Comparison of ENCODE assay signal across 9 cellular contexts in the genomic region with DNA sequence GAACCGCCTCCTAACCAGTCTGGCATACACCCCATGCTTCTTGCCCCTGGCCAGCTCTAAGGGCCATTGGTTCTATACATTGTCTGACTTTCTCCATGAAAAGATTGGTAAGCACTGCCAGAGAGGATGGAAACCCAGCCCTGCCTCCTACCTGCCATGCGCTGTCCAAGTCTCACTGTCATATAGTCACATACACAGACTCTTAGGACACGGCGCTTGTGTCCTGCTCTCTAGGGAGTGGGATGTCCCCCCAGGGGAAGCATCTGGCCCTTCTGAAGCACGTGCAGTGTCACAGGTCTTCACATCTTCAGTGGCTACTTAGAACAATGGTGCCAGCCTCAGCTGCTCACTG. TPM values are rescaled to one million over a fixed set of nuclear protein-coding genes. Genes with fewer than 3 reads are reported as not detected.
DNase-seq lines count a peak whose midpoint lies in the region; ATAC-seq and TF ChIP-seq lines count a peak whose summit lies in the region.
"Had no signal": no experiment of that assay in that cellular context is flagged by ENCODE, and none has a peak within 500 bp of the region (broad histone marks: within the 10 kb centered on the region; RNA-seq: fewer than 3 reads in every experiment).

No MANE protein-coding gene starts in this region.

- WGBS in lower leg skin, 2 donors: 64 to 78% methylated on average over 5 of the region's 5 CpGs

- peak overlapping the region; percentile 96 for H3K27ac Mint-ChIP-seq in CD4-positive, alpha-beta T cell

- peak overlapping the region; percentile 60 for H2AFZ ChIP-seq in Karpas-422 (ENCODE audit: low read length)

- no peaks in the 10 kb centered on the region for H3K27me3 ChIP-seq in CD4-positive, alpha-beta T cell (ENCODE audit: control insufficient read depth, insufficient read depth, low read length)
- no peaks in the 10 kb centered on the region for H3K27me3 ChIP-seq in Karpas-422 (ENCODE audit: low read length)
- no peaks in the 10 kb centered on the region for H3K27me3 ChIP-seq in dorsolateral prefrontal cortex
- H3K27me3 ChIP-seq in neutrophil: no peaks in the 10 kb centered on the region

- peak overlapping the region; percentile 82 for H3K27ac ChIP-seq in CD4-positive, alpha-beta T cell (ENCODE audit: low read depth, low read length)
- H3K27ac ChIP-seq in Karpas-422 (ENCODE audit: low read length): peak overlapping the region; percentile 71
- H3K27ac ChIP-seq in dorsolateral prefrontal cortex: peak overlapping the region in 56 of 59 donors; percentile 17 to 92 (median 82)
- H3K27ac ChIP-seq in neutrophil: peak overlapping the region; percentile 90

- peaks cover 64% of the 10 kb centered on the region for H3K4me1 ChIP-seq in Karpas-422 (ENCODE audit: low read length)
- H3K4me1 ChIP-seq in neutrophil (ENCODE audit: control insufficient read depth in 1 of 2, insufficient read depth in 1 of 2, low read depth in 1 of 2, low read length in 1 of 2): peaks cover 68 to 69% of the 10 kb centered on the region in 2 experiments

- no peaks in the 10 kb centered on the region for H3K9me2 ChIP-seq in Karpas-422 (replicated peaks; ENCODE audit: insufficient read depth, low read length)

- POLR2A ChIA-PET in CD4-positive, alpha-beta T cell (lab: Charles Lee): interaction anchor here (1.9 to 4.7 kb wide), 3 partner anchors 8 to 17 kb away, joined by 7 to 33 read pairs (median 24); no protein-coding TSS in a partner anchor

- ATAC-seq in CD4-positive, alpha-beta T cell (ENCODE audit: poor library complexity): no peak
- ATAC-seq in HG03135 (IDR thresholded peaks at IDR 0.05; ENCODE audit: unreplicated experiment): no peak

- H3K9me3 ChIP-seq in CD4-positive, alpha-beta T cell (ENCODE audit: control insufficient read depth, low read length): no peaks in the 10 kb centered on the region
- no peaks in the 10 kb centered on the region for H3K9me3 ChIP-seq in Karpas-422 (ENCODE audit: low read length)
- no peaks in the 10 kb centered on the region for H3K9me3 ChIP-seq in neutrophil

- CTCF ChIA-PET in CD4-positive, alpha-beta T cell (lab: Charles Lee): interaction anchor here (0.7 to 5.2 kb wide), 4 partner anchors 17 to 150 kb away, joined by 3 to 39 read pairs (median 11); partner anchors contain the start of gene MYO18A

- no peaks in the 10 kb centered on the region for H3K27me3 Mint-ChIP-seq in CD4-positive, alpha-beta T cell

- peaks cover 13% of the 10 kb centered on the region for H3K36me3 Mint-ChIP-seq in CD4-positive, alpha-beta T cell (ENCODE audit: low read depth)

- peak overlapping the region; percentile 67 for H3K4me3 ChIP-seq in Karpas-422 (ENCODE audit: low read length)
- peak overlapping the region in 19 of 59 donors; percentile 5 to 57 (median 46) for H3K4me3 ChIP-seq in dorsolateral prefrontal cortex
- H3K4me3 ChIP-seq in neutrophil (ENCODE audit: low read depth in 1 of 2, low read length in 1 of 2): peak overlapping the region; percentile 78 to 79
- H3K4me3 ChIP-seq in lower leg skin (ENCODE audit: low read depth, poor library complexity, severe bottlenecking): no peak overlapping the region

- H3K79me2 ChIP-seq in Karpas-422 (ENCODE audit: low read length): peaks cover 6% of the 10 kb centered on the region; the same call in 1 of the 2 replicates

- peaks cover 69% of the 10 kb centered on the region for H3K4me1 Mint-ChIP-seq in CD4-positive, alpha-beta T cell (ENCODE audit: low read depth)

- DNase-seq in CD4-positive, alpha-beta T cell: no peak
- no peak for DNase-seq in Karpas-422
- no peak for DNase-seq in dorsolateral prefrontal cortex
- DNase-seq in lower leg skin (ENCODE audit: low spot score in 2 of 2): no peak
- DNase-seq in pons (ENCODE audit: low spot score): no peak
- DNase-seq in central memory CD4-positive, alpha-beta T cell: no peak
- DNase-seq: NCI-H2081 treated with DMSO at 0.1 percent for 48 hours had no signal

- H3K36me3 ChIP-seq in Karpas-422 (ENCODE audit: insufficient read depth, low read length) (no peaks in the 10 kb centered on the region), neutrophil (peaks cover 5% of the 10 kb centered on the region)

- no peaks in the 10 kb centered on the region for H3K9me3 Mint-ChIP-seq in CD4-positive, alpha-beta T cell

- no peaks in the 10 kb centered on the region for H4K20me1 ChIP-seq in Karpas-422 (ENCODE audit: insufficient read depth, low read depth, low read length)

- peak overlapping the region; percentile 91 for H3K4me3 Mint-ChIP-seq in CD4-positive, alpha-beta T cell

- no peak for TF ChIP-seq POLR2A in lower leg skin (IDR thresholded peaks at IDR 0.05)

- peak overlapping the region; percentile 77 for H3K9ac ChIP-seq in Karpas-422 (ENCODE audit: low read length)

- intact Hi-C loops in CD4-positive, alpha-beta T cell (cut with DNase I, micrococcal nuclease): loop anchor here in 1 of 2 experiments (2.0 kb wide), 1 partner anchor 17 kb away; no protein-coding TSS in a partner anchor
- intact Hi-C loops in dorsolateral prefrontal cortex (cut with DNase I) (no loop called here), lower leg skin (cut with DNase I; ENCODE audit: low total_unique reads) (no loop called here)

- H3K4me2 ChIP-seq in Karpas-422 (ENCODE audit: low read depth, low read length, poor library complexity, severe bottlenecking): peak overlapping the region; percentile 68

- TF ChIP-seq CTCF in CD4-positive, alpha-beta T cell (IDR thresholded peaks at IDR 0.05): no peak
- TF ChIP-seq CTCF in dorsolateral prefrontal cortex (IDR thresholded peaks at IDR 0.05 in 54 of 56, conservative IDR thresholded peaks at IDR 0.05 in 2 of 56; ENCODE audit: low read depth in 1 of 56, partially characterized antibody in 56 of 56) (no peak), neutrophil (IDR thresholded peaks at IDR 0.05) (no peak), lower leg skin (IDR thresholded peaks at IDR 0.05) (no peak)

RNA-seq across cellular contexts. Expression of gene MYO18A, which starts 38.7 kb away (rescaled TPM):
- 10 to 100 TPM; 87.0 to 90.1 TPM for total RNA-seq in CD4-positive, alpha-beta T cell
- 16.4 and 54.6 TPM in 2 replicates for total RNA-seq in Karpas-422 (2014; rRNA removed; shearing (Covaris generic); ENCODE audit: low replicate concordance)
- total RNA-seq in dorsolateral prefrontal cortex: 100 to 1,000 TPM in 118 of 120 experiments, 10 to 100 TPM in 2; 93.9 to 275 (median 143) TPM
- total RNA-seq in lower leg skin: 100 to 1,000 TPM in 1 of 4 donors, 10 to 100 TPM in 3; 87.3 to 123 (median 94.0) TPM
